ENCODE assay signal across 1 cellular context in genomic region chr7:100082978-100083377, GRCh38.
TF ChIP-seq lines count a peak whose summit lies in the region.

No MANE protein-coding gene starts in this region.

TF ChIP-seq in H1, 55 proteins besides CTCF, POLR2A, EP300 and RAD21:
- TF ChIP-seq ATF2 (IDR thresholded peaks at IDR 0.05; ENCODE audit: low read length) (no peak), NRF1 (IDR thresholded peaks at IDR 0.05; ENCODE audit: low read depth, low read length) (no peak), HDAC2 (IDR thresholded peaks at IDR 0.05; ENCODE audit: borderline replicate concordance in 1 of 2, low read depth in 2 of 2, low read length in 2 of 2) (no peak), HDAC6 (IDR thresholded peaks at IDR 0.05; ENCODE audit: low read depth, low read length) (no peak), CHD2 (IDR thresholded peaks at IDR 0.05; ENCODE audit: low read length) (no peak), CBX8 (IDR thresholded peaks at IDR 0.05; ENCODE audit: borderline replicate concordance, low read depth, low read length) (no peak), RFX5 (IDR thresholded peaks at IDR 0.05; ENCODE audit: borderline replicate concordance, low read depth, low read length) (no peak), SIRT6 (IDR thresholded peaks at IDR 0.05; ENCODE audit: low read length) (no peak), SIX5 (IDR thresholded peaks at IDR 0.05; ENCODE audit: low read depth, low read length) (no peak)
- TF ChIP-seq, protein P1, sequence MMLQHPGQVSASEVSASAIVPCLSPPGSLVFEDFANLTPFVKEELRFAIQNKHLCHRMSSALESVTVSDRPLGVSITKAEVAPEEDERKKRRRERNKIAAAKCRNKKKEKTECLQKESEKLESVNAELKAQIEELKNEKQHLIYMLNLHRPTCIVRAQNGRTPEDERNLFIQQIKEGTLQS (IDR thresholded peaks at IDR 0.05; ENCODE audit: insufficient read depth, low read depth, low read length) = no peak
TF ChIP-seq in H1: peak in this region for 0.
